Comparison of ENCODE assay signal across 1 cellular context in genomic region chr18:79484661-79485621, GRCh38.
TF ChIP-seq lines count a peak whose summit lies in the region.

No MANE protein-coding gene starts in this region.

TF ChIP-seq in GM23338, 12 proteins besides CTCF, POLR2A, EP300 and RAD21 (continued from another document):
- TF ChIP-seq, protein P1, sequence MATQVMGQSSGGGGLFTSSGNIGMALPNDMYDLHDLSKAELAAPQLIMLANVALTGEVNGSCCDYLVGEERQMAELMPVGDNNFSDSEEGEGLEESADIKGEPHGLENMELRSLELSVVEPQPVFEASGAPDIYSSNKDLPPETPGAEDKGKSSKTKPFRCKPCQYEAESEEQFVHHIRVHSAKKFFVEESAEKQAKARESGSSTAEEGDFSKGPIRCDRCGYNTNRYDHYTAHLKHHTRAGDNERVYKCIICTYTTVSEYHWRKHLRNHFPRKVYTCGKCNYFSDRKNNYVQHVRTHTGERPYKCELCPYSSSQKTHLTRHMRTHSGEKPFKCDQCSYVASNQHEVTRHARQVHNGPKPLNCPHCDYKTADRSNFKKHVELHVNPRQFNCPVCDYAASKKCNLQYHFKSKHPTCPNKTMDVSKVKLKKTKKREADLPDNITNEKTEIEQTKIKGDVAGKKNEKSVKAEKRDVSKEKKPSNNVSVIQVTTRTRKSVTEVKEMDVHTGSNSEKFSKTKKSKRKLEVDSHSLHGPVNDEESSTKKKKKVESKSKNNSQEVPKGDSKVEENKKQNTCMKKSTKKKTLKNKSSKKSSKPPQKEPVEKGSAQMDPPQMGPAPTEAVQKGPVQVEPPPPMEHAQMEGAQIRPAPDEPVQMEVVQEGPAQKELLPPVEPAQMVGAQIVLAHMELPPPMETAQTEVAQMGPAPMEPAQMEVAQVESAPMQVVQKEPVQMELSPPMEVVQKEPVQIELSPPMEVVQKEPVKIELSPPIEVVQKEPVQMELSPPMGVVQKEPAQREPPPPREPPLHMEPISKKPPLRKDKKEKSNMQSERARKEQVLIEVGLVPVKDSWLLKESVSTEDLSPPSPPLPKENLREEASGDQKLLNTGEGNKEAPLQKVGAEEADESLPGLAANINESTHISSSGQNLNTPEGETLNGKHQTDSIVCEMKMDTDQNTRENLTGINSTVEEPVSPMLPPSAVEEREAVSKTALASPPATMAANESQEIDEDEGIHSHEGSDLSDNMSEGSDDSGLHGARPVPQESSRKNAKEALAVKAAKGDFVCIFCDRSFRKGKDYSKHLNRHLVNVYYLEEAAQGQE (IDR thresholded peaks at IDR 0.05; ENCODE audit: unreplicated experiment), result no peak
- TF ChIP-seq ZNF331 (CRISPR knock-in tag; IDR thresholded peaks at IDR 0.05; ENCODE audit: low read depth), result no peak
